In the genomic region with DNA sequence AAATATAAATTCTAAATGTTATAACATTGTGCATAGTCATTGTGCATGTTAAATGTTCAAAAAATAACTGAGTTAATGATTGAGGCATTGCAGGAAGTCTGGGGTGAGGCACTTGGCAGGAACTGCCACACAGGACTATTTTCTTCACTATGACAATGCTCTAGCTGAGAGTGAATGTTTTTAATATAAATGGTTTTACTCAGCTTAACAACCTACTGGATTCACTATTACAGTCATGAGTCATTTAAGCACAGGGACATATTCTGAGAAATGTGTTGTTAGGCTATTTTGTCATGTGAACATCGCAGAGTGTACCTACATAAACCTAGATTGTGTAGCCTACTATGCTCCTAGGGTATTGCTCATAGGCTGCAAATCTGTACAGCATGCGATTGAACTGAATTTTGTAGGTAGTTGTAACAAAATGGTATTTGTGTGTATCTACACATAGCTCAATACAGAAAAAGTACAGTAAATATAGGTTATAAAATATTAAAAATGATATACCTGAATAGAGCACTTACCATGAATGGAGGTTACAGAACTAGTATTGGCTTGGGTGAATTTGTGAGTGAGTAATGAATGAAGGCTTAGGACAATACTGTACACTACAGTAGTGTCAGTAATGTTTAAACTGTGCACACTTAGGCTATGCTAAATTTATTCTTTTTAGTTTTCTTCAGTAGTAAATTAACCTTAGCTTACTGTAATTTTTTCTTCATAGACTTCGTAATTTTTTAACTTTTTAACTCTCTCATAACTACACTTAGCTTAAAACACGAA, we compare ENCODE assay signal across 11 cellular contexts.
DNase-seq lines count a peak whose midpoint lies in the region; ATAC-seq, FAIRE-seq and TF ChIP-seq lines count a peak whose summit lies in the region.
"Had no signal": no experiment of that assay in that cellular context is flagged by ENCODE, and none has a peak within 500 bp of the region (broad histone marks: within the 10 kb centered on the region; RNA-seq: fewer than 3 reads in every experiment).

No MANE protein-coding gene starts in this region.

- ATAC-seq in activated CD8-positive, alpha-beta memory T cell treated with anti-CD3 and anti-CD28 coated beads, Interleukin-2, amount 10 ng/mL, durations not matched to agents 7 days and 5 days, result peak; percentile 97
- ATAC-seq in HG03108 (IDR thresholded peaks at IDR 0.05; ENCODE audit: unreplicated experiment) (peak; percentile 86), GM12878 (peak; percentile 30; the same call in 2 of the 3 replicates)

- peaks cover 6% of the 10 kb centered on the region for H3K9me3 Mint-ChIP-seq in activated CD8-positive, alpha-beta memory T cell treated with anti-CD3 and anti-CD28 coated beads, Interleukin-2, amount 10 ng/mL, durations not matched to agents 7 days and 5 days (ENCODE audit: low read depth)
- H3K9me3 Mint-ChIP-seq in osteocyte (ENCODE audit: unreplicated experiment), result peaks cover 12% of the 10 kb centered on the region

- WGBS in GM12878 (ENCODE audit: insufficient coverage, insufficient replicate concordance, low lambda C conversion rate, missing lambda C conversion rate), result 0% methylated on average over 4 of the region's 4 CpGs

- H3K36me3 ChIP-seq in GM12878 (ENCODE audit: control insufficient read depth in 2 of 2, insufficient read depth in 2 of 2, low read length in 1 of 2), result no peaks in the 10 kb centered on the region

- H4K20me1 ChIP-seq in GM12878 (ENCODE audit: control insufficient read depth, insufficient read depth), result no peaks in the 10 kb centered on the region

- intact Hi-C loops in GM12878 (cut with micrococcal nuclease; ENCODE audit: unreplicated experiment), result no loop called here

- peaks cover 40% of the 10 kb centered on the region for H3K36me3 Mint-ChIP-seq in activated CD8-positive, alpha-beta memory T cell treated with anti-CD3 and anti-CD28 coated beads, Interleukin-2, amount 10 ng/mL, durations not matched to agents 7 days and 5 days
- peaks cover 7% of the 10 kb centered on the region for H3K36me3 Mint-ChIP-seq in osteocyte (ENCODE audit: unreplicated experiment)

- no peaks in the 10 kb centered on the region for H3K4me1 ChIP-seq in GM12878 (ENCODE audit: control insufficient read depth, insufficient read depth, low read length)

- POLR2A ChIA-PET in GM12878 (lab: Charles Lee), result no interaction called here

- SMC1A ChIA-PET in GM12878 (lab: Charles Lee; ENCODE audit: uncharacterized antibody, unreplicated experiment), result no interaction called here

- no peak overlapping the region for H3K9ac ChIP-seq in GM12878 (ENCODE audit: control insufficient read depth, insufficient read depth, low read length)

- DNase-seq in activated CD8-positive, alpha-beta memory T cell treated with anti-CD3 and anti-CD28 coated beads, Interleukin-2, amount 10 ng/mL, durations not matched to agents 7 days and 5 days, result peak; percentile 53
- no peak for DNase-seq in activated CD8-positive, alpha-beta memory T cell treated with anti-CD3 and anti-CD28 coated beads, Interleukin-2, amount 50 U/mL, for 4 hours
- DNase-seq in GM12878 (ENCODE audit: low read depth, low spot score) (no peak), osteocyte (ENCODE audit: extremely low spot score, unreplicated experiment) (no peak), HPDE6-E6E7 (ENCODE audit: extremely low spot score) (no peak), substantia nigra (lab: John Stamatoyannopoulos, UW) (no peak), NCI-H1694 treated with DMSO at 0.1 percent for 48 hours (lab: John Stamatoyannopoulos, UW) (no peak)
- DNase-seq: NCI-H1105 treated with DMSO at 0.1 percent for 48 hours, occipital lobe had no signal

- no peak overlapping the region for H3K27ac Mint-ChIP-seq in activated CD8-positive, alpha-beta memory T cell treated with anti-CD3 and anti-CD28 coated beads, Interleukin-2, amount 10 ng/mL, durations not matched to agents 7 days and 5 days
- peak overlapping the region; percentile 13 for H3K27ac Mint-ChIP-seq in osteocyte (ENCODE audit: unreplicated experiment)
- H3K27ac Mint-ChIP-seq: B cell had no signal

- H3K4me3 Mint-ChIP-seq in activated CD8-positive, alpha-beta memory T cell treated with anti-CD3 and anti-CD28 coated beads, Interleukin-2, amount 10 ng/mL, durations not matched to agents 7 days and 5 days, result no peak overlapping the region
- no peak overlapping the region for H3K4me3 Mint-ChIP-seq in osteocyte (ENCODE audit: unreplicated experiment)
- H3K4me3 Mint-ChIP-seq: B cell had no signal

- no peaks in the 10 kb centered on the region; a peak in 1 of 4 replicates for H3K27me3 ChIP-seq in GM12878 (replicated peaks in 1 of 2; ENCODE audit: control insufficient read depth in 2 of 2, insufficient read depth in 2 of 2, low read length in 1 of 2)

- H2AFZ ChIP-seq in GM12878 (ENCODE audit: control insufficient read depth, low read depth, low read length), result no peak overlapping the region

- FAIRE-seq in GM12878 (lab: Jason Lieb, UNC), result no peak

- BruUV-seq in GM12878 (replicated peaks; lab: Mats Ljungman, UMichigan), result no TSS peak

- no peak for TF ChIP-seq EP300 in GM12878 (IDR thresholded peaks at IDR 0.05; ENCODE audit: borderline replicate concordance in 1 of 2, control insufficient read depth in 1 of 2, low read depth in 2 of 2, low read length in 2 of 2)

- no peak overlapping the region for H3K4me3 ChIP-seq in GM12878

- H3K9me3 ChIP-seq in GM12878 (replicated peaks; ENCODE audit: control insufficient read depth, insufficient read depth, low read length), result no peaks in the 10 kb centered on the region

- in situ Hi-C loops in GM12878 (cut with MboI), result no loop called here

- RAD21 ChIA-PET in GM12878 (lab: Charles Lee; ENCODE audit: unreplicated experiment), result no interaction called here

- peaks cover 48% of the 10 kb centered on the region for H3K4me1 Mint-ChIP-seq in activated CD8-positive, alpha-beta memory T cell treated with anti-CD3 and anti-CD28 coated beads, Interleukin-2, amount 10 ng/mL, durations not matched to agents 7 days and 5 days
- H3K4me1 Mint-ChIP-seq in osteocyte (ENCODE audit: unreplicated experiment), result peaks cover 9% of the 10 kb centered on the region
- H3K4me1 Mint-ChIP-seq: B cell had no signal

- TF ChIP-seq CTCF in GM12878 (IDR thresholded peaks at IDR 0.05 in 2 of 3, conservative IDR thresholded peaks at IDR 0.05 in 1 of 3; ENCODE audit: control insufficient read depth in 2 of 3, extremely low read depth in 1 of 3, insufficient read depth in 1 of 3, low read depth in 3 of 3, low read length in 3 of 3) (no peak), osteocyte (IDR thresholded peaks at IDR 0.05) (no peak)

- no peak for TF ChIP-seq POLR2A in GM12878 (IDR thresholded peaks at IDR 0.05; ENCODE audit: low read depth, low read length)

- no peak overlapping the region for H3K4me2 ChIP-seq in GM12878 (ENCODE audit: control insufficient read depth, insufficient read depth)

- no peak overlapping the region for H3K27ac ChIP-seq in GM12878 (ENCODE audit: control insufficient read depth, insufficient read depth)
- H3K27ac ChIP-seq in substantia nigra (ENCODE audit: low read depth, low read length, poor library complexity, severe bottlenecking), result no peak overlapping the region

- H3K79me2 ChIP-seq in GM12878 (ENCODE audit: control insufficient read depth, insufficient read depth, low read length), result no peaks in the 10 kb centered on the region

- CTCF ChIA-PET in activated CD8-positive, alpha-beta memory T cell treated with anti-CD3 and anti-CD28 coated beads, Interleukin-2, amount 10 ng/mL, durations not matched to agents 7 days and 5 days (lab: Charles Lee), result no interaction called here
- CTCF ChIA-PET in GM12878 (lab: Yijun Ruan, JAX), result interaction anchor here (0.9 kb wide), 1 partner anchor 14 kb away, joined by 3 read pairs; no protein-coding TSS in a partner anchor

- no peaks in the 10 kb centered on the region for H3K27me3 Mint-ChIP-seq in activated CD8-positive, alpha-beta memory T cell treated with anti-CD3 and anti-CD28 coated beads, Interleukin-2, amount 10 ng/mL, durations not matched to agents 7 days and 5 days
- H3K27me3 Mint-ChIP-seq in osteocyte (ENCODE audit: unreplicated experiment), result peaks cover 9% of the 10 kb centered on the region
- H3K27me3 Mint-ChIP-seq: B cell had no signal

- no peak for TF ChIP-seq RAD21 in GM12878 (IDR thresholded peaks at IDR 0.05; ENCODE audit: insufficient read depth, low read depth, low read length)

TF ChIP-seq in GM12878, 131 proteins besides CTCF, POLR2A, EP300 and RAD21 (continues in another document):
- TF ChIP-seq JUNB (IDR thresholded peaks at IDR 0.05) (no peak), KAT2A (conservative IDR thresholded peaks at IDR 0.05; ENCODE audit: control insufficient read depth, low read depth, low read length) (no peak), CREB1 (IDR thresholded peaks at IDR 0.05; ENCODE audit: low read depth) (no peak), PAX5 (IDR thresholded peaks at IDR 0.05; ENCODE audit: borderline replicate concordance, low read depth, low read length) (no peak), IKZF1 (conservative IDR thresholded peaks at IDR 0.05) (no peak), MTA3 (IDR thresholded peaks at IDR 0.05; ENCODE audit: borderline replicate concordance, low read length) (no peak)
- TF ChIP-seq, protein P1, sequence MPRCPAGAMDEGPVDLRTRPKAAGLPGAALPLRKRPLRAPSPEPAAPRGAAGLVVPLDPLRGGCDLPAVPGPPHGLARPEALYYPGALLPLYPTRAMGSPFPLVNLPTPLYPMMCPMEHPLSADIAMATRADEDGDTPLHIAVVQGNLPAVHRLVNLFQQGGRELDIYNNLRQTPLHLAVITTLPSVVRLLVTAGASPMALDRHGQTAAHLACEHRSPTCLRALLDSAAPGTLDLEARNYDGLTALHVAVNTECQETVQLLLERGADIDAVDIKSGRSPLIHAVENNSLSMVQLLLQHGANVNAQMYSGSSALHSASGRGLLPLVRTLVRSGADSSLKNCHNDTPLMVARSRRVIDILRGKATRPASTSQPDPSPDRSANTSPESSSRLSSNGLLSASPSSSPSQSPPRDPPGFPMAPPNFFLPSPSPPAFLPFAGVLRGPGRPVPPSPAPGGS (IDR thresholded peaks at IDR 0.05; ENCODE audit: borderline replicate concordance, insufficient read depth, low read depth, low read length, poor library complexity, severe bottlenecking), result no peak
- TF ChIP-seq, protein P2, sequence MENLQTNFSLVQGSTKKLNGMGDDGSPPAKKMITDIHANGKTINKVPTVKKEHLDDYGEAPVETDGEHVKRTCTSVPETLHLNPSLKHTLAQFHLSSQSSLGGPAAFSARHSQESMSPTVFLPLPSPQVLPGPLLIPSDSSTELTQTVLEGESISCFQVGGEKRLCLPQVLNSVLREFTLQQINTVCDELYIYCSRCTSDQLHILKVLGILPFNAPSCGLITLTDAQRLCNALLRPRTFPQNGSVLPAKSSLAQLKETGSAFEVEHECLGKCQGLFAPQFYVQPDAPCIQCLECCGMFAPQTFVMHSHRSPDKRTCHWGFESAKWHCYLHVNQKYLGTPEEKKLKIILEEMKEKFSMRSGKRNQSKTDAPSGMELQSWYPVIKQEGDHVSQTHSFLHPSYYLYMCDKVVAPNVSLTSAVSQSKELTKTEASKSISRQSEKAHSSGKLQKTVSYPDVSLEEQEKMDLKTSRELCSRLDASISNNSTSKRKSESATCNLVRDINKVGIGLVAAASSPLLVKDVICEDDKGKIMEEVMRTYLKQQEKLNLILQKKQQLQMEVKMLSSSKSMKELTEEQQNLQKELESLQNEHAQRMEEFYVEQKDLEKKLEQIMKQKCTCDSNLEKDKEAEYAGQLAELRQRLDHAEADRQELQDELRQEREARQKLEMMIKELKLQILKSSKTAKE (IDR thresholded peaks at IDR 0.05; ENCODE audit: low read depth, poor library complexity, severe bottlenecking), result no peak

Comparison
In these comparisons a context has a peak if more than half of its experiments do, and no peak if none do; other contexts are left out.
1. ATAC-seq: peak in every context shown above with its lines; median percentile 97 in activated CD8-positive, alpha-beta memory T cell treated with anti-CD3 and anti-CD28 coated beads, Interleukin-2, amount 10 ng/mL, durations not matched to agents 7 days and 5 days; 86 in HG03108; 30 in GM12878.